In the genomic region with DNA sequence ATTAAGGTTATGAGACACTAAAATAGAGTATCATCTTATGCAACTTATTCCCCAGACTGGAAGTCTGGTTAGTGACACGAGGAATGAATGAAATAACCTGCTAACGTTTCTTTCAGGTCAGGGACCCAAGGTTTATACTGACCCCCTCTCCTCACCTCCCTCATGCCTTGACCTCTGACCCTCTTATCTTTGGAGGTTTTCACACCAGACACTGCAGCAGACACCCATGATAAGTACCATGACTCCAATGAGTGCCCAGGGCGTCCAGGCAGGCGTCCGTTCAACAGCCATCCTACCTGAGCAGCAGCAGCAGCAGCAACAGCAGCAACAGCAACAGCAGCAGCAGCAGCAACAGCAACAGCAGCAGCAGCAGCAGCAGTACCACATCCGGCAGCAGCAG, we compare ENCODE assay signal across 14 cellular contexts. TPM values are rescaled to one million over a fixed set of nuclear protein-coding genes. Genes with fewer than 3 reads are reported as not detected.
DNase-seq lines count a peak whose midpoint lies in the region; ATAC-seq and TF ChIP-seq lines count a peak whose summit lies in the region.
"Had no signal": no experiment of that assay in that cellular context is flagged by ENCODE, and none has a peak within 500 bp of the region (broad histone marks: within the 10 kb centered on the region; RNA-seq: fewer than 3 reads in every experiment).

No MANE protein-coding gene starts in this region.

- TF ChIP-seq CTCF in activated CD8-positive, alpha-beta T cell treated with anti-CD3 and anti-CD28 coated beads for 36 hours (IDR thresholded peaks at IDR 0.05): no peak

- CTCF ChIA-PET in activated CD8-positive, alpha-beta memory T cell treated with anti-CD3 and anti-CD28 coated beads, Interleukin-2, amount 10 ng/mL, durations not matched to agents 7 days and 5 days (lab: Charles Lee): no interaction called here
- CTCF ChIA-PET in activated CD8-positive, alpha-beta T cell treated with anti-CD3 and anti-CD28 coated beads for 36 hours (lab: Charles Lee): interaction anchor here (1.1 kb wide), 1 partner anchor 12 kb away, joined by 3 read pairs; no protein-coding TSS in a partner anchor

- H3K4me1 Mint-ChIP-seq in activated CD8-positive, alpha-beta memory T cell treated with anti-CD3 and anti-CD28 coated beads, Interleukin-2, amount 10 ng/mL, durations not matched to agents 7 days and 5 days: peaks cover 12% of the 10 kb centered on the region
- H3K4me1 Mint-ChIP-seq in activated CD8-positive, alpha-beta T cell treated with anti-CD3 and anti-CD28 coated beads for 36 hours (ENCODE audit: low read depth): peaks cover 13% of the 10 kb centered on the region
- H3K4me1 Mint-ChIP-seq in naive thymus-derived CD8-positive, alpha-beta T cell: peaks cover 11 to 22% (median 17%) of the 10 kb centered on the region in 4 donors

- H3K27me3 Mint-ChIP-seq in activated CD8-positive, alpha-beta memory T cell treated with anti-CD3 and anti-CD28 coated beads, Interleukin-2, amount 10 ng/mL, durations not matched to agents 7 days and 5 days: no peaks in the 10 kb centered on the region
- H3K27me3 Mint-ChIP-seq in activated CD8-positive, alpha-beta T cell treated with anti-CD3 and anti-CD28 coated beads for 36 hours: no peaks in the 10 kb centered on the region
- H3K27me3 Mint-ChIP-seq in naive thymus-derived CD8-positive, alpha-beta T cell: no peaks in the 10 kb centered on the region

- intact Hi-C loops in activated CD8-positive, alpha-beta T cell treated with anti-CD3 and anti-CD28 coated beads for 36 hours (cut with micrococcal nuclease): no loop called here
- intact Hi-C loops in left cardiac atrium (cut with DNase I): no loop called here

- no peak for ATAC-seq in activated CD8-positive, alpha-beta memory T cell treated with anti-CD3 and anti-CD28 coated beads, Interleukin-2, amount 10 ng/mL, durations not matched to agents 7 days and 5 days
- no peak for ATAC-seq in activated CD8-positive, alpha-beta T cell treated with anti-CD3 and anti-CD28 coated beads for 36 hours
- peak in 1 of 2 donors; percentile 25 for ATAC-seq in naive thymus-derived CD8-positive, alpha-beta T cell
- ATAC-seq in left cardiac atrium: no peak
- ATAC-seq in stimulated activated naive CD8-positive, alpha-beta T cell treated with anti-CD3 and anti-CD28 coated beads, Interleukin-15, Interleukin-2, amounts not matched to agents 100 U/mL and 50 U/mL, for 24 hours: no peak
- ATAC-seq: GM12878, HCT116, HepG2 had no signal

- H3K4me3 Mint-ChIP-seq in activated CD8-positive, alpha-beta memory T cell treated with anti-CD3 and anti-CD28 coated beads, Interleukin-2, amount 10 ng/mL, durations not matched to agents 7 days and 5 days: no peak overlapping the region
- no peak overlapping the region for H3K4me3 Mint-ChIP-seq in activated CD8-positive, alpha-beta T cell treated with anti-CD3 and anti-CD28 coated beads for 36 hours
- peak overlapping the region in 7 of 10 donors; percentile 15 to 50 (median 42) for H3K4me3 Mint-ChIP-seq in naive thymus-derived CD8-positive, alpha-beta T cell

- DNase-seq in activated CD8-positive, alpha-beta memory T cell treated with anti-CD3 and anti-CD28 coated beads, Interleukin-2, amount 10 ng/mL, durations not matched to agents 7 days and 5 days: no peak
- DNase-seq in activated CD8-positive, alpha-beta memory T cell treated with anti-CD3 and anti-CD28 coated beads, Interleukin-2, amount 50 U/mL, for 48 hours: no peak
- no peak for DNase-seq in activated CD8-positive, alpha-beta T cell treated with anti-CD3 and anti-CD28 coated beads for 36 hours
- peak in 1 of 10 donors; percentile 8 for DNase-seq in naive thymus-derived CD8-positive, alpha-beta T cell
- DNase-seq in left cardiac atrium: no peak
- DNase-seq in stimulated activated naive CD8-positive, alpha-beta T cell treated with anti-CD3 and anti-CD28 coated beads, Interleukin-15, Interleukin-2, amounts not matched to agents 100 U/mL and 50 U/mL, for 24 hours: no peak
- DNase-seq: GM23248 had no signal

- POLR2A ChIA-PET in activated CD8-positive, alpha-beta T cell treated with anti-CD3 and anti-CD28 coated beads for 36 hours (lab: Charles Lee): interaction anchor here (1.0 kb wide), 1 partner anchor 40 kb away, joined by 3 read pairs; no protein-coding TSS in a partner anchor
- POLR2A ChIA-PET in naive thymus-derived CD8-positive, alpha-beta T cell (lab: Charles Lee): interaction anchor here (0.7 to 1.1 kb wide), 2 partner anchors 38 to 220 kb away, joined by 3 to 4 read pairs; no protein-coding TSS in a partner anchor

- H3K9me3 Mint-ChIP-seq in activated CD8-positive, alpha-beta memory T cell treated with anti-CD3 and anti-CD28 coated beads, Interleukin-2, amount 10 ng/mL, durations not matched to agents 7 days and 5 days (ENCODE audit: low read depth): no peaks in the 10 kb centered on the region
- no peaks in the 10 kb centered on the region for H3K9me3 Mint-ChIP-seq in activated CD8-positive, alpha-beta T cell treated with anti-CD3 and anti-CD28 coated beads for 36 hours
- no peaks in the 10 kb centered on the region for H3K9me3 Mint-ChIP-seq in naive thymus-derived CD8-positive, alpha-beta T cell

- peak overlapping the region; percentile 63 for H3K27ac Mint-ChIP-seq in activated CD8-positive, alpha-beta memory T cell treated with anti-CD3 and anti-CD28 coated beads, Interleukin-2, amount 10 ng/mL, durations not matched to agents 7 days and 5 days
- H3K27ac Mint-ChIP-seq in activated CD8-positive, alpha-beta T cell treated with anti-CD3 and anti-CD28 coated beads for 36 hours: peak overlapping the region; percentile 1
- H3K27ac Mint-ChIP-seq in naive thymus-derived CD8-positive, alpha-beta T cell: peak overlapping the region in 8 of 10 donors; percentile 63 to 94 (median 83)

- peaks cover 19% of the 10 kb centered on the region for H3K36me3 Mint-ChIP-seq in activated CD8-positive, alpha-beta memory T cell treated with anti-CD3 and anti-CD28 coated beads, Interleukin-2, amount 10 ng/mL, durations not matched to agents 7 days and 5 days
- H3K36me3 Mint-ChIP-seq in activated CD8-positive, alpha-beta T cell treated with anti-CD3 and anti-CD28 coated beads for 36 hours (ENCODE audit: low read depth): peaks cover 16% of the 10 kb centered on the region
- peaks cover 0 to 63% (median 2%) of the 10 kb centered on the region in 3 donors for H3K36me3 Mint-ChIP-seq in naive thymus-derived CD8-positive, alpha-beta T cell

RNA-seq across cellular contexts. Expression of a gene that starts 4.2 kb away (rescaled TPM):
- total RNA-seq in activated CD8-positive, alpha-beta memory T cell treated with anti-CD3 and anti-CD28 coated beads, Interleukin-2, amount 10 ng/mL, durations not matched to agents 7 days and 5 days: 1 to 10 TPM in 1 of 2 experiments, under 1 TPM in 1; 0.87 to 1.3 TPM
- total RNA-seq in activated CD8-positive, alpha-beta T cell treated with anti-CD3 and anti-CD28 coated beads for 36 hours: under 1 TPM; 0.54 to 0.63 TPM
- total RNA-seq in naive thymus-derived CD8-positive, alpha-beta T cell: 1 to 10 TPM; 2.7 to 3.1 TPM
- polyA plus RNA-seq in naive thymus-derived CD8-positive, alpha-beta T cell: under 1 TPM; 0.06 to 0.25 (median 0.14) TPM
- total RNA-seq in left cardiac atrium: under 1 TPM; 0.52 to 0.97 TPM
- total RNA-seq: Daoy, G401 had no signal

RNA-seq across cellular contexts. Expression of a gene that starts 22.0 kb away (rescaled TPM):
- 10 to 100 TPM; 45.9 to 62.2 TPM for total RNA-seq in activated CD8-positive, alpha-beta memory T cell treated with anti-CD3 and anti-CD28 coated beads, Interleukin-2, amount 10 ng/mL, durations not matched to agents 7 days and 5 days
- total RNA-seq in activated CD8-positive, alpha-beta T cell treated with anti-CD3 and anti-CD28 coated beads for 36 hours: 10 to 100 TPM; 49.2 to 52.0 TPM
- total RNA-seq in naive thymus-derived CD8-positive, alpha-beta T cell: 10 to 100 TPM; 79.0 to 80.0 TPM
- 10 to 100 TPM in 2 of 3 donors, 1 to 10 TPM in 1; 6.6 to 17.0 (median 10.2) TPM for polyA plus RNA-seq in naive thymus-derived CD8-positive, alpha-beta T cell
- 10 to 100 TPM; 21.1 to 23.8 TPM for total RNA-seq in left cardiac atrium

RNA-seq across cellular contexts. Expression of a gene that starts 29.1 kb away (rescaled TPM):
- total RNA-seq in activated CD8-positive, alpha-beta memory T cell treated with anti-CD3 and anti-CD28 coated beads, Interleukin-2, amount 10 ng/mL, durations not matched to agents 7 days and 5 days: 100 to 1,000 TPM; 370 to 512 TPM
- total RNA-seq in activated CD8-positive, alpha-beta T cell treated with anti-CD3 and anti-CD28 coated beads for 36 hours: 100 to 1,000 TPM; 302 to 310 TPM
- 100 to 1,000 TPM; 286 to 301 TPM for total RNA-seq in naive thymus-derived CD8-positive, alpha-beta T cell
- polyA plus RNA-seq in naive thymus-derived CD8-positive, alpha-beta T cell: 100 to 1,000 TPM; 920 to 951 (median 948) TPM
- total RNA-seq in left cardiac atrium: 1 to 10 TPM; 1.8 to 2.6 TPM
- total RNA-seq: Daoy, G401, GM23248, HepG2 had no signal

RNA-seq across cellular contexts. Expression of a gene that starts 33.9 kb away (rescaled TPM):
- 10 to 100 TPM; 12.1 to 18.3 TPM for total RNA-seq in activated CD8-positive, alpha-beta memory T cell treated with anti-CD3 and anti-CD28 coated beads, Interleukin-2, amount 10 ng/mL, durations not matched to agents 7 days and 5 days
- total RNA-seq in activated CD8-positive, alpha-beta T cell treated with anti-CD3 and anti-CD28 coated beads for 36 hours: 10 to 100 TPM; 17.3 to 20.0 TPM
- total RNA-seq in naive thymus-derived CD8-positive, alpha-beta T cell: 10 to 100 TPM; 39.6 to 40.4 TPM
- 1 to 10 TPM in 1 of 3 donors, not detected in 2; 4.4 TPM for polyA plus RNA-seq in naive thymus-derived CD8-positive, alpha-beta T cell
- total RNA-seq in left cardiac atrium: not detected
- total RNA-seq: A673, Daoy, G401, GM23248, HepG2 had no signal
- polyA plus RNA-seq: BJ, GM23248, HepG2 had no signal

RNA-seq across cellular contexts. Expression of a gene that starts 44.8 kb away (rescaled TPM):
- 10 to 100 TPM; 14.6 to 15.1 TPM for total RNA-seq in activated CD8-positive, alpha-beta memory T cell treated with anti-CD3 and anti-CD28 coated beads, Interleukin-2, amount 10 ng/mL, durations not matched to agents 7 days and 5 days
- 1 to 10 TPM; 6.0 to 8.7 TPM for total RNA-seq in activated CD8-positive, alpha-beta T cell treated with anti-CD3 and anti-CD28 coated beads for 36 hours
- 10 to 100 TPM; 26.6 to 33.7 TPM for total RNA-seq in naive thymus-derived CD8-positive, alpha-beta T cell
- 1 to 10 TPM; 1.3 to 2.1 (median 1.7) TPM for polyA plus RNA-seq in naive thymus-derived CD8-positive, alpha-beta T cell
- total RNA-seq in left cardiac atrium: 10 to 100 TPM; 28.5 to 30.9 TPM

Comparison
In these comparisons a context has a peak if more than half of its experiments do, and no peak if none do; other contexts are left out.
1. H3K27ac Mint-ChIP-seq: peak in every context shown above with its lines; median percentile 83 in naive thymus-derived CD8-positive, alpha-beta T cell; 63 in activated CD8-positive, alpha-beta memory T cell treated with anti-CD3 and anti-CD28 coated beads, Interleukin-2, amount 10 ng/mL, durations not matched to agents 7 days and 5 days; 1 in activated CD8-positive, alpha-beta T cell treated with anti-CD3 and anti-CD28 coated beads for 36 hours.
2. H3K4me3 Mint-ChIP-seq: peak in naive thymus-derived CD8-positive, alpha-beta T cell (7 of 10); none in activated CD8-positive, alpha-beta memory T cell treated with anti-CD3 and anti-CD28 coated beads, Interleukin-2, amount 10 ng/mL, durations not matched to agents 7 days and 5 days (single experiment) and activated CD8-positive, alpha-beta T cell treated with anti-CD3 and anti-CD28 coated beads for 36 hours (single experiment).
3. RNA of a gene that starts 29.1 kb away (total RNA-seq): 370 to 512 TPM in activated CD8-positive, alpha-beta memory T cell treated with anti-CD3 and anti-CD28 coated beads, Interleukin-2, amount 10 ng/mL, durations not matched to agents 7 days and 5 days, 302 to 310 TPM in activated CD8-positive, alpha-beta T cell treated with anti-CD3 and anti-CD28 coated beads for 36 hours and 286 to 301 TPM in naive thymus-derived CD8-positive, alpha-beta T cell; 1.8 to 2.6 TPM in left cardiac atrium; every median in the first group is over 10 times any median in the second.